ENCODE assay signal across 1 cellular context in genomic region chr11:128908391-128909246, GRCh38.
TF ChIP-seq lines count a peak whose summit lies in the region.

No MANE protein-coding gene starts in this region.

TF ChIP-seq in GM23338, 12 proteins besides CTCF, POLR2A, EP300 and RAD21 (continued from another document):
- no peak for TF ChIP-seq ZNF462 (CRISPR knock-in tag; IDR thresholded peaks at IDR 0.05)
- no peak for TF ChIP-seq EZH2 (IDR thresholded peaks at IDR 0.05; ENCODE audit: low read depth, unreplicated experiment)
